In the genomic region with DNA sequence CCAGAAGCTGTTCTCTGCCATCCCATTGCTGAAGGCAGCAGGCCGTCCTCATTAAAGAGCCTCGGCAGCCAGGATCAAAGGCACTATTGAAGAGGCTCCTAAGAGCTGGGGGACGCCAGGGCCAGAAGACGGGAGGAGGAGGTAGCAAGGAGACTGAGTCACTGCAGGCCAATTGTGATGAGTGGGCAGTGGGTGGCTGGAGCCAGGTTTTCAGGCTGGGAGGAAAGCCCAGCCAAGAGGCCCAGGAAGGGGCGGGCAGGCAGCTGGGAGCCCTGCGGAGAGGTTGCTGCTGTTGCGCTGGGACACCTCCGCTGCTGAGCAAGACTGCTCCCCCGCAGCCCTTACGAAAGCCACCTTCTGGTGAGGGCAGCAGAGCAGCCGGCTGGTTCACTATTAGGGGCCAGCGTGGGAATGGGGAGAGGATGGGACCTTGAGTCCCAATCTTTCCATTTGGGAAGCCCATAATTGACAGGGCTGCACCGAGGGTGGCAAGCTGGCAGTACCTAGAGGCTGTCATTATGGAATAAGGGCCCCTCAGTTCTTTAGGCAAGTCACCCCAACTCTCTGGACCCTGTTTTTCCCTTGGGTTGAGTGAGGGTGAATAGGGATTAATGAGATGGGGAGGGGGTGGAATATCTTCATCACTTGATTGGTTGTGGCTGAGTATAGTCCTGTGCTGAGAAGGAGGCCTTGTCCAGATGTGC, we compare ENCODE assay signal across 9 cellular contexts. TPM values are rescaled to one million over a fixed set of nuclear protein-coding genes. Genes with fewer than 3 reads are reported as not detected.
DNase-seq lines count a peak whose midpoint lies in the region; ATAC-seq and TF ChIP-seq lines count a peak whose summit lies in the region.
"Had no signal": no experiment of that assay in that cellular context is flagged by ENCODE, and none has a peak within 500 bp of the region (broad histone marks: within the 10 kb centered on the region; RNA-seq: fewer than 3 reads in every experiment).

No MANE protein-coding gene starts in this region.

- no peak for TF ChIP-seq EP300 in neural cell (conservative IDR thresholded peaks at IDR 0.05; ENCODE audit: poor library complexity, severe bottlenecking)

- no peak overlapping the region for H3K9ac ChIP-seq in neural cell (ENCODE audit: low read length)

- no peaks in the 10 kb centered on the region for H3K9me2 ChIP-seq in neural cell (ENCODE audit: insufficient read depth, low read length)

- H3K27me3 ChIP-seq in neural cell (ENCODE audit: insufficient read depth, low read depth, low read length) = no peaks in the 10 kb centered on the region

- POLR2A ChIA-PET in RWPE1 (lab: Yijun Ruan, JAX; ENCODE audit: low non-redundant PET) = interaction anchor here (0.7 to 0.9 kb wide), 2 partner anchors 14 to 43 kb away, joined by 4 to 7 read pairs; no protein-coding TSS in a partner anchor

- H3K9me3 ChIP-seq in neural cell (ENCODE audit: low read length) = no peaks in the 10 kb centered on the region
- H3K9me3 ChIP-seq: prostate gland had no signal

- peak; percentile 78 for DNase-seq in Ammon's horn (ENCODE audit: low spot score)
- DNase-seq in RWPE1 (ENCODE audit: low spot score) = peak; percentile 72
- peak; percentile 66 for DNase-seq in fibroblast of peridontal ligament (ENCODE audit: extremely low read depth)
- DNase-seq in T-helper 9 cell = no peak

- H3K27ac ChIP-seq in RWPE1 (peak overlapping the region; percentile 99), neural cell (ENCODE audit: low read length) (no peak overlapping the region)

- no peak overlapping the region for H3K4me3 ChIP-seq in neural cell (ENCODE audit: low read length)
- H3K4me3 ChIP-seq: prostate gland had no signal

- no peaks in the 10 kb centered on the region for H3K79me2 ChIP-seq in neural cell (replicated peaks; ENCODE audit: insufficient read depth, low read length)

- TF ChIP-seq RAD21 in neural cell (conservative IDR thresholded peaks at IDR 0.05) = no peak

- TF ChIP-seq CTCF in RWPE1 (conservative IDR thresholded peaks at IDR 0.05; ENCODE audit: low read depth) = no peak
- TF ChIP-seq CTCF in neural cell (IDR thresholded peaks at IDR 0.05; ENCODE audit: poor library complexity, severe bottlenecking) = no peak

- H3F3A ChIP-seq in neural cell (ENCODE audit: insufficient read depth, low read length, poor library complexity, severe bottlenecking) = no peaks in the 10 kb centered on the region

- no peaks in the 10 kb centered on the region for H4K20me1 ChIP-seq in neural cell (ENCODE audit: insufficient read depth)

- H3K4me2 ChIP-seq in neural cell (ENCODE audit: low read length) = no peak overlapping the region

- H2AFZ ChIP-seq in neural cell (ENCODE audit: low read depth, low read length) = no peak overlapping the region

- CTCF ChIA-PET in RWPE1 (lab: Yijun Ruan, JAX) = interaction anchor here (0.6 to 2.0 kb wide), 7 partner anchors 9 to 473 kb away, joined by 3 to 8 read pairs (median 6); no protein-coding TSS in a partner anchor

- no peaks in the 10 kb centered on the region for H3K36me3 ChIP-seq in neural cell (ENCODE audit: insufficient read depth, low read length)
- H3K36me3 ChIP-seq: prostate gland had no signal

- ATAC-seq in GM18873 (IDR thresholded peaks at IDR 0.05; ENCODE audit: low FRiP score, unreplicated experiment) = no peak
- no peak for ATAC-seq in HG03025 (IDR thresholded peaks at IDR 0.05; ENCODE audit: low FRiP score, unreplicated experiment)
- ATAC-seq in GM21447 (IDR thresholded peaks at IDR 0.05; ENCODE audit: unreplicated experiment) = no peak

TF ChIP-seq in neural cell, 6 proteins besides CTCF, POLR2A, EP300 and RAD21:
- TF ChIP-seq TAF1 (IDR thresholded peaks at IDR 0.05; ENCODE audit: low read depth) = no peak
- TF ChIP-seq SMC3 (conservative IDR thresholded peaks at IDR 0.05; ENCODE audit: poor library complexity) = peak; percentile 17
- no peak for TF ChIP-seq POLR2AphosphoS5 (IDR thresholded peaks at IDR 0.05)
- TF ChIP-seq, protein P1, sequence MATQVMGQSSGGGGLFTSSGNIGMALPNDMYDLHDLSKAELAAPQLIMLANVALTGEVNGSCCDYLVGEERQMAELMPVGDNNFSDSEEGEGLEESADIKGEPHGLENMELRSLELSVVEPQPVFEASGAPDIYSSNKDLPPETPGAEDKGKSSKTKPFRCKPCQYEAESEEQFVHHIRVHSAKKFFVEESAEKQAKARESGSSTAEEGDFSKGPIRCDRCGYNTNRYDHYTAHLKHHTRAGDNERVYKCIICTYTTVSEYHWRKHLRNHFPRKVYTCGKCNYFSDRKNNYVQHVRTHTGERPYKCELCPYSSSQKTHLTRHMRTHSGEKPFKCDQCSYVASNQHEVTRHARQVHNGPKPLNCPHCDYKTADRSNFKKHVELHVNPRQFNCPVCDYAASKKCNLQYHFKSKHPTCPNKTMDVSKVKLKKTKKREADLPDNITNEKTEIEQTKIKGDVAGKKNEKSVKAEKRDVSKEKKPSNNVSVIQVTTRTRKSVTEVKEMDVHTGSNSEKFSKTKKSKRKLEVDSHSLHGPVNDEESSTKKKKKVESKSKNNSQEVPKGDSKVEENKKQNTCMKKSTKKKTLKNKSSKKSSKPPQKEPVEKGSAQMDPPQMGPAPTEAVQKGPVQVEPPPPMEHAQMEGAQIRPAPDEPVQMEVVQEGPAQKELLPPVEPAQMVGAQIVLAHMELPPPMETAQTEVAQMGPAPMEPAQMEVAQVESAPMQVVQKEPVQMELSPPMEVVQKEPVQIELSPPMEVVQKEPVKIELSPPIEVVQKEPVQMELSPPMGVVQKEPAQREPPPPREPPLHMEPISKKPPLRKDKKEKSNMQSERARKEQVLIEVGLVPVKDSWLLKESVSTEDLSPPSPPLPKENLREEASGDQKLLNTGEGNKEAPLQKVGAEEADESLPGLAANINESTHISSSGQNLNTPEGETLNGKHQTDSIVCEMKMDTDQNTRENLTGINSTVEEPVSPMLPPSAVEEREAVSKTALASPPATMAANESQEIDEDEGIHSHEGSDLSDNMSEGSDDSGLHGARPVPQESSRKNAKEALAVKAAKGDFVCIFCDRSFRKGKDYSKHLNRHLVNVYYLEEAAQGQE (IDR thresholded peaks at IDR 0.05; ENCODE audit: borderline replicate concordance) = no peak
- no peak for TF ChIP-seq EZH2 (IDR thresholded peaks at IDR 0.05; ENCODE audit: borderline replicate concordance, insufficient read depth, low read length, poor library complexity, severe bottlenecking)
- no peak for TF ChIP-seq MXI1 (conservative IDR thresholded peaks at IDR 0.05; ENCODE audit: poor library complexity, severe bottlenecking)

RNA-seq across cellular contexts. Expression of a gene that starts 48.4 kb away (rescaled TPM):
- 1.8 and 2.0 TPM in 2 replicates for polyA plus RNA-seq in neural cell
- polyA minus RNA-seq in neural cell = 1.9 TPM in 2 replicates

RNA-seq across cellular contexts. Expression of a gene that starts 58.3 kb away (rescaled TPM):
- polyA plus RNA-seq in neural cell = 2.3 and 3.6 TPM in 2 replicates
- polyA minus RNA-seq in neural cell = 3.1 and 4.1 TPM in 2 replicates
